ENCODE assay signal across 19 cellular contexts in the genomic region with DNA sequence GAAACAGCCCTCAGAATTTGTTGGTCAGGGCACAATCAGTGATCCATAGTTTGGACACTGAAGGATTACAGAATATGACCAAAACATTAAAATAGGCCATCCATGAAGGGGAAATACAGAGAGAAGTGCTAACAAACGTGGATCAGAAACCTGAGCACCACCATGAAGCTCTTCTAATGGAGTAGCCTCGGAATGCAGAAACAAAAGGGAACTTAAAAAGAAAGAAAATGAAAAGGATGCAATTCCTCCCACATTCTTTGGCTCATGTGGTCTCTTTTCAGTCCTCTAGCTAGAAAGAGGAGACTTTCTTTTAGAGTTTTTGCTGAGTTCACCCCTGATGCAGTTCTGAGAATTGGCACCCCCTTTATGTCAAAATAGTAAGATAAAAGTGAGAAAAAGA.
"Had no signal": no experiment of that assay in that cellular context is flagged by ENCODE, and none has a peak within 500 bp of the region (broad histone marks: within the 10 kb centered on the region; RNA-seq: fewer than 3 reads in every experiment).

No MANE protein-coding gene starts in this region.

- H3K4me1 Mint-ChIP-seq: activated T-helper 17 cell treated with anti-CD3 and anti-CD28 coated beads, Interleukin-2, amount 50 U/mL, for 72 hours; stimulated activated naive B cell treated with anti-CD40 and anti-IgM and Interleukin-4, amounts not matched to agents 10 μg/mL and 1 μg/mL and 100 μg/mL, for 72 hours had no signal

- H3K4me3 ChIP-seq: mucosa of descending colon, transverse colon, uterus had no signal

- H3K4me3 Mint-ChIP-seq: activated CD8-positive, alpha-beta T cell treated with anti-CD3 and anti-CD28 coated beads, Interleukin-2, amount 10 ng/mL, durations not matched to agents 7 days and 5 days; activated T-helper 17 cell treated with anti-CD3 and anti-CD28 coated beads, Interleukin-2, amount 50 U/mL, for 72 hours; dendritic cell treated with granulocyte-macrophage colony-stimulating factor and Interleukin-4, amounts not matched to agents 40 ng/mL and 50 ng/mL, for 4 days; nephron progenitor cell; stimulated activated naive B cell treated with anti-CD40 and anti-IgM and Interleukin-4, amounts not matched to agents 10 μg/mL and 1 μg/mL and 100 μg/mL, for 72 hours had no signal

- H3K4me1 ChIP-seq: transverse colon, uterus had no signal

- H3K36me3 ChIP-seq: brain microvascular endothelial cell, transverse colon, uterus had no signal

- H3K27ac Mint-ChIP-seq: activated CD8-positive, alpha-beta T cell treated with anti-CD3 and anti-CD28 coated beads, Interleukin-2, amount 10 ng/mL, durations not matched to agents 7 days and 5 days; activated naive CD4-positive, alpha-beta T cell treated with anti-CD3 and anti-CD28 coated beads, Interleukin-2, amount 50 U/mL, for 72 hours; activated T-helper 17 cell treated with anti-CD3 and anti-CD28 coated beads, Interleukin-2, amount 50 U/mL, for 72 hours; dendritic cell treated with granulocyte-macrophage colony-stimulating factor and Interleukin-4, amounts not matched to agents 40 ng/mL and 50 ng/mL, for 4 days; nephron progenitor cell; stimulated activated naive B cell treated with anti-CD40 and anti-IgM and Interleukin-4, amounts not matched to agents 10 μg/mL and 1 μg/mL and 100 μg/mL, for 72 hours had no signal

- H3K36me3 Mint-ChIP-seq: activated naive CD4-positive, alpha-beta T cell treated with anti-CD3 and anti-CD28 coated beads, Interleukin-2, amount 50 U/mL, for 72 hours; stimulated activated naive B cell treated with anti-CD40 and anti-IgM and Interleukin-4, amounts not matched to agents 10 μg/mL and 1 μg/mL and 100 μg/mL, for 72 hours had no signal

- ATAC-seq: activated CD8-positive, alpha-beta T cell treated with anti-CD3 and anti-CD28 coated beads, Interleukin-2, amount 10 ng/mL, durations not matched to agents 7 days and 5 days; activated naive CD4-positive, alpha-beta T cell treated with anti-CD3 and anti-CD28 coated beads, Interleukin-2, amount 50 U/mL, for 72 hours; activated T-helper 17 cell treated with anti-CD3 and anti-CD28 coated beads, Interleukin-2, amount 50 U/mL, for 72 hours; mucosa of descending colon; stimulated activated naive B cell treated with anti-CD40 and anti-IgM and Interleukin-4, amounts not matched to agents 10 μg/mL and 1 μg/mL and 100 μg/mL, for 72 hours had no signal

- H3K27ac ChIP-seq: brain microvascular endothelial cell, transverse colon, uterus had no signal

- H3K9me3 ChIP-seq: mucosa of descending colon, transverse colon, uterus had no signal

- H3K9me3 Mint-ChIP-seq: activated naive CD4-positive, alpha-beta T cell treated with anti-CD3 and anti-CD28 coated beads, Interleukin-2, amount 50 U/mL, for 72 hours; activated T-helper 17 cell treated with anti-CD3 and anti-CD28 coated beads, Interleukin-2, amount 50 U/mL, for 72 hours; nephron progenitor cell; stimulated activated naive B cell treated with anti-CD40 and anti-IgM and Interleukin-4, amounts not matched to agents 10 μg/mL and 1 μg/mL and 100 μg/mL, for 72 hours had no signal

- DNase-seq: activated CD4-positive, alpha-beta T cell treated with anti-CD3 and anti-CD28 coated beads, Interleukin-2, amount 50 U/mL, for 1 hour; activated CD4-positive, CD25-positive, alpha-beta regulatory T cell treated with anti-CD3 and anti-CD28 coated beads, Interleukin-2, amount 50 U/mL, for 72 hours; activated CD8-positive, alpha-beta T cell treated with anti-CD3 and anti-CD28 coated beads, Interleukin-2, amount 10 ng/mL, durations not matched to agents 7 days and 5 days; activated T-cell treated with anti-CD3 and anti-CD28 coated beads, Interleukin-2, amount 50 U/mL, for 1 hour; aorta; brain microvascular endothelial cell; caudate nucleus; effector CD4-positive, alpha-beta T cell; foreskin fibroblast; mucosa of descending colon; nephron progenitor cell; stimulated activated CD4-positive, alpha-beta T cell treated with anti-CD3 and anti-CD28 coated beads, Interleukin-2, amount 100 ng/mL, for 48 hours; stimulated activated CD8-positive, alpha-beta memory T cell treated with anti-CD3 and anti-CD28 coated beads, Interleukin-4, amount 100 ng/mL, for 48 hours; stimulated activated naive B cell treated with anti-CD40 and anti-IgM and Interleukin-4, amounts not matched to agents 10 μg/mL and 1 μg/mL and 100 μg/mL, for 72 hours; transverse colon; uterus had no signal

- H3K27me3 Mint-ChIP-seq: activated T-helper 17 cell treated with anti-CD3 and anti-CD28 coated beads, Interleukin-2, amount 50 U/mL, for 72 hours; dendritic cell treated with granulocyte-macrophage colony-stimulating factor and Interleukin-4, amounts not matched to agents 40 ng/mL and 50 ng/mL, for 4 days had no signal

- H3K27me3 ChIP-seq: brain microvascular endothelial cell, transverse colon, uterus had no signal
